1 cellular context compared by ENCODE assay signal in genomic region chr19:50801107-50801506, GRCh38.
TF ChIP-seq lines count a peak whose summit lies in the region.

No MANE protein-coding gene starts in this region.

TF ChIP-seq in GM12878, 131 proteins besides CTCF, POLR2A, EP300 and RAD21:
- TF ChIP-seq RCOR1 (conservative IDR thresholded peaks at IDR 0.05; ENCODE audit: low read depth, low read length) = no peak
- TF ChIP-seq NKRF (conservative IDR thresholded peaks at IDR 0.05) = no peak
- TF ChIP-seq ZNF384 (IDR thresholded peaks at IDR 0.05; ENCODE audit: borderline replicate concordance, low read depth, low read length) = no peak
- TF ChIP-seq NBN (IDR thresholded peaks at IDR 0.05) = no peak
- no peak for TF ChIP-seq SUPT20H (IDR thresholded peaks at IDR 0.05; ENCODE audit: borderline replicate concordance, control insufficient read depth, low read depth, low read length)
- no peak for TF ChIP-seq ZZZ3 (IDR thresholded peaks at IDR 0.05; ENCODE audit: control insufficient read depth, insufficient read length, low read depth)
- TF ChIP-seq PML (IDR thresholded peaks at IDR 0.05; ENCODE audit: low read length) = no peak
- 0 out of 2 replicates have a peak, but pooled peaks have one; percentile 29 for TF ChIP-seq POLR2AphosphoS5 (IDR thresholded peaks at IDR 0.05; ENCODE audit: low read length)
- no peak for TF ChIP-seq BCLAF1 (IDR thresholded peaks at IDR 0.05)
- no peak for TF ChIP-seq SMAD1 (IDR thresholded peaks at IDR 0.05; ENCODE audit: low read depth, partially characterized antibody)
- no peak for TF ChIP-seq ZNF622 (IDR thresholded peaks at IDR 0.05)
- TF ChIP-seq DPF2 (IDR thresholded peaks at IDR 0.05) = no peak
- TF ChIP-seq ZBTB33 (IDR thresholded peaks at IDR 0.05) = 0 out of 2 replicates have a peak, but pooled peaks have one; percentile 9
- TF ChIP-seq EGR1 (IDR thresholded peaks at IDR 0.05; ENCODE audit: borderline replicate concordance in 1 of 2, low read depth in 2 of 2, low read length in 2 of 2) = no peak
- TF ChIP-seq REST (IDR thresholded peaks at IDR 0.05; ENCODE audit: low read depth, low read length) = no peak
